In the genomic region with DNA sequence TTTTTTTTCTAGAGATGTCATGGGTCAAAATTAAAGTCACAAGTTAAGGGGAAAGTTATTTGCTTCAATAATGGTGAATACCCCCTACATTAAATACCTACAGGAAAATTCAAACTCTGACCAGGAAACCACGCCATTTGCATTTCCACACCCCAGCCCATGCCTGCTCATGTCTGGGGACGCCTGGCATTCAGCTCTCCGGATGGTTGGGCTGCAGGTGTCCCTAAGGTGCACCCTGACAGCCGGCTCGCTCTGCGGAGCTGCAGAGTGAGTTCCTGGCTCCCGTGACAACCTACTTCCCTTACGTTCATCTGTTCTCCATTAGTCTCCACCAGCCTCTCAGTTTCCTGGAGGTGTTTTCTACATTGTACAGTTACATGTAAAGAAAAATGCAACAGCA, we compare ENCODE assay signal across 10 cellular contexts.
DNase-seq lines count a peak whose midpoint lies in the region; ATAC-seq, FAIRE-seq and TF ChIP-seq lines count a peak whose summit lies in the region.
"Had no signal": no experiment of that assay in that cellular context is flagged by ENCODE, and none has a peak within 500 bp of the region (broad histone marks: within the 10 kb centered on the region; RNA-seq: fewer than 3 reads in every experiment).

No MANE protein-coding gene starts in this region.

- peaks cover 2% of the 10 kb centered on the region in 2 experiments for H3K9me3 Mint-ChIP-seq in H9
- peaks cover 0 to 10% (median 7%) of the 10 kb centered on the region in 7 donors for H3K9me3 Mint-ChIP-seq in naive B cell
- no peaks in the 10 kb centered on the region for H3K9me3 Mint-ChIP-seq in T-cell

- no peak overlapping the region for H4K5ac ChIP-seq in H9 (ENCODE audit: insufficient read length, low read depth, low read length)

- H3K27me3 ChIP-seq in H9 (ENCODE audit: insufficient read depth, low read length) (no peaks in the 10 kb centered on the region), gastrocnemius medialis (no peaks in the 10 kb centered on the region)

- H2AFZ ChIP-seq in H9 (ENCODE audit: low read length), result no peak overlapping the region

- TF ChIP-seq POLR2A in gastrocnemius medialis (IDR thresholded peaks at IDR 0.05), result no peak

- CTCF ChIA-PET in T-cell (lab: Charles Lee), result no interaction called here

- DNase-seq in H9 (no peak), NCI-H1048 (lab: John Stamatoyannopoulos, UW) (peak; percentile 11), naive B cell (peak; percentile 64), gastrocnemius medialis (no peak), T-cell (no peak), HTR-8/SVneo (ENCODE audit: insufficient read length, low spot score) (no peak), NOMO-1 treated with dmso at 0.1 percent for 144 hours (lab: John Stamatoyannopoulos, UW; ENCODE audit: unreplicated experiment) (no peak)
- DNase-seq: KBM-7; NK-92 treated with Interleukin-12 subunit alpha and Interleukin-12 subunit beta, amount 100 ng/mL, for 24 hours had no signal

- FAIRE-seq in HTR-8/SVneo (lab: Jason Lieb, UNC), result no peak

- no peak overlapping the region for H3K4me2 ChIP-seq in H9 (ENCODE audit: insufficient read depth, insufficient read length, low read length)

- H2BK120ac ChIP-seq in H9 (ENCODE audit: low read depth, low read length, poor library complexity, severe bottlenecking), result no peak overlapping the region

- H3K27ac ChIP-seq in H9 (ENCODE audit: insufficient read length, low read depth, low read length) (no peak overlapping the region), gastrocnemius medialis (no peak overlapping the region)

- TF ChIP-seq CTCF in H9 (conservative IDR thresholded peaks at IDR 0.05) (no peak), gastrocnemius medialis (IDR thresholded peaks at IDR 0.05 in 4 of 5, conservative IDR thresholded peaks at IDR 0.05 in 1 of 5) (no peak)

- no peak overlapping the region for H3K9ac ChIP-seq in H9 (ENCODE audit: extremely low read depth, insufficient read length, low read length)

- no peak overlapping the region for H3K23ac ChIP-seq in H9 (ENCODE audit: insufficient read length, low read depth, low read length)

- H4K8ac ChIP-seq in H9 (replicated peaks; ENCODE audit: insufficient read length, low read depth, low read length), result no peak overlapping the region

- H3K36me3 Mint-ChIP-seq in H9 (ENCODE audit: insufficient read depth in 1 of 3, low read depth in 3 of 3) (peaks cover 3 to 13% (median 9%) of the 10 kb centered on the region in 3 experiments; a peak in 5 of 7 replicates), naive B cell (peaks cover 9 to 22% of the 10 kb centered on the region in 2 donors), T-cell (peaks cover 18% of the 10 kb centered on the region)

- H2BK15ac ChIP-seq in H9 (ENCODE audit: low read depth, low read length), result no peak overlapping the region

- no peak overlapping the region for H2AK5ac ChIP-seq in H9 (ENCODE audit: insufficient read length, low read length)

- ATAC-seq in GM18867 (IDR thresholded peaks at IDR 0.05; ENCODE audit: unreplicated experiment) (peak; percentile 91), naive B cell (ENCODE audit: low read depth in 2 of 2) (peak; percentile 97 to 99), gastrocnemius medialis (no peak), T-cell (replicated peaks in 1 of 4) (no peak)

- H2BK20ac ChIP-seq in H9 (ENCODE audit: low read depth, low read length, poor library complexity, severe bottlenecking), result no peak overlapping the region

- WGBS in H9 (ENCODE audit: extremely low coverage, insufficient read length, low lambda C conversion rate), result no CpG with 5 or more reads among the region's 8 CpGs

- no peaks in the 10 kb centered on the region for H3K36me3 ChIP-seq in gastrocnemius medialis

- H3K4ac ChIP-seq in H9 (ENCODE audit: low read depth, low read length), result no peak overlapping the region

- H4K91ac ChIP-seq in H9 (ENCODE audit: insufficient read length, low read depth, low read length), result no peak overlapping the region

- H3K4me3 ChIP-seq in gastrocnemius medialis, result no peak overlapping the region

- intact Hi-C loops in gastrocnemius medialis (cut with DNase I; ENCODE audit: low total_unique reads), result no loop called here

- H3T11ph ChIP-seq in H9 (ENCODE audit: low read length), result no peak overlapping the region

- in situ Hi-C loops in gastrocnemius medialis (cut with MboI; ENCODE audit: low sequenced_read_pairs in 4 of 4), result no loop called here

- H3K18ac ChIP-seq in H9 (ENCODE audit: insufficient read length, low read depth, low read length), result no peak overlapping the region

- H3K27ac Mint-ChIP-seq in H9, result peak overlapping the region in 2 of 3 experiments; percentile 44 to 88; a peak in 3 of 7 replicates
- H3K27ac Mint-ChIP-seq in naive B cell, result peak overlapping the region; percentile 64 to 97 (median 84)
- no peak overlapping the region for H3K27ac Mint-ChIP-seq in T-cell

- H3K4me3 Mint-ChIP-seq in H9 (no peak overlapping the region), naive B cell (peak overlapping the region in 6 of 8 donors; percentile 6 to 79 (median 51)), T-cell (no peak overlapping the region)

- H3K14ac ChIP-seq in H9 (ENCODE audit: insufficient read depth, low read length), result no peak overlapping the region

- H4K20me1 ChIP-seq in H9 (ENCODE audit: control insufficient read depth, insufficient read depth, insufficient read length), result no peaks in the 10 kb centered on the region

- H3K4me1 Mint-ChIP-seq in H9, result peaks cover 21 to 23% of the 10 kb centered on the region in 2 experiments
- peaks cover 29 to 39% (median 30%) of the 10 kb centered on the region in 3 donors for H3K4me1 Mint-ChIP-seq in naive B cell
- no peaks in the 10 kb centered on the region for H3K4me1 Mint-ChIP-seq in T-cell

- H3K23me2 ChIP-seq in H9 (ENCODE audit: insufficient read length, low read depth, low read length, poor library complexity, severe bottlenecking), result no peaks in the 10 kb centered on the region

- H3K27me3 Mint-ChIP-seq in H9 (ENCODE audit: low read depth) (peaks cover 6% of the 10 kb centered on the region; the same call in 1 of the 2 replicates), naive B cell (no peaks in the 10 kb centered on the region), T-cell (no peaks in the 10 kb centered on the region)

- POLR2A ChIA-PET in T-cell (lab: Charles Lee), result no interaction called here

- no peak overlapping the region for H3K56ac ChIP-seq in H9 (ENCODE audit: insufficient read length, low read depth, low read length)

- no peak overlapping the region for H2BK5ac ChIP-seq in H9 (ENCODE audit: insufficient read length, low read length)

- H3K9me3 ChIP-seq in H9 (ENCODE audit: control insufficient read depth, low read depth, low read length) (no peaks in the 10 kb centered on the region), gastrocnemius medialis (no peaks in the 10 kb centered on the region)

- no peaks in the 10 kb centered on the region for H3K79me1 ChIP-seq in H9 (ENCODE audit: insufficient read depth, low read depth, low read length, poor library complexity, severe bottlenecking)

- H2BK12ac ChIP-seq in H9 (ENCODE audit: insufficient read length, low read depth, low read length), result no peak overlapping the region

- H3K79me2 ChIP-seq in H9 (ENCODE audit: insufficient read depth, low read length), result no peaks in the 10 kb centered on the region

- H3K4me1 ChIP-seq in H9 (ENCODE audit: insufficient read depth, low read length) (peaks cover 2% of the 10 kb centered on the region; the same call in 1 of the 2 replicates), gastrocnemius medialis (no peaks in the 10 kb centered on the region)

Comparison
In these comparisons a context has a peak if more than half of its experiments do, and no peak if none do; other contexts are left out.
1. ATAC-seq: peak in GM18867 (single experiment) and naive B cell (2 of 2); none in gastrocnemius medialis (0 of 2) and T-cell (0 of 4).
2. DNase-seq: peak in NCI-H1048 (single experiment) and naive B cell (single experiment); none in H9 (single experiment), gastrocnemius medialis (0 of 2), T-cell (0 of 34), HTR-8/SVneo (single experiment) and NOMO-1 treated with dmso at 0.1 percent for 144 hours (single experiment).
3. H3K27ac Mint-ChIP-seq: peak in H9 (2 of 3) and naive B cell (6 of 6); none in T-cell (0 of 2).
4. H3K4me3 Mint-ChIP-seq: peak in naive B cell (6 of 8); none in H9 (0 of 2) and T-cell (0 of 3).